In genomic region chr6:48123601-48124000, GRCh38 we compare ENCODE assay signal across 34 cellular contexts.
"Had no signal": no experiment of that assay in that cellular context is flagged by ENCODE, and none has a peak within 500 bp of the region (broad histone marks: within the 10 kb centered on the region; RNA-seq: fewer than 3 reads in every experiment).

No MANE protein-coding gene starts in this region.

- H3K9me3 ChIP-seq: MG63 had no signal

- H3K27me3 ChIP-seq: MG63 had no signal

- H3K4me2 ChIP-seq: KMS-11 had no signal

- H3K4me3 ChIP-seq: MG63 had no signal

- DNase-seq: Karpas-422, Kasumi-1, KG1, MG63, MM.1S, MV-4-11, NCI-H1048, NCI-H1092, NCI-H1092 treated with DMSO at 0.1 percent for 48 hours, NCI-H1105, NCI-H1105 treated with DMSO at 0.1 percent for 48 hours, NCI-H1417, NCI-H1417 treated with DMSO at 0.1 percent for 48 hours, NCI-H1436, NCI-H1436 treated with DMSO at 0.1 percent for 48 hours, NCI-H146, NCI-H1694, NCI-H1694 treated with DMSO at 0.1 percent for 48 hours, NCI-H187, NCI-H187 treated with DMSO at 0.1 percent for 48 hours, NCI-H1930, NCI-H2029, NCI-H2029 treated with DMSO at 0.1 percent for 48 hours, NCI-H2081, NCI-H2081 treated with DMSO at 0.1 percent for 48 hours, NCI-H2107, NCI-H2171, NCI-H2171 treated with DMSO at 0.1 percent for 48 hours, NCI-H2227 treated with DMSO at 0.1 percent for 48 hours, NCI-H226, NCI-H345, NCI-H446, NCI-H510A had no signal

- H3K36me3 ChIP-seq: MG63 had no signal

- H3K9ac ChIP-seq: KMS-11 had no signal

- H3K27ac ChIP-seq: KMS-11 had no signal
